ENCODE assay signal across 13 cellular contexts in genomic region chr15:60529332-60529731, GRCh38.
"Had no signal": no experiment of that assay in that cellular context is flagged by ENCODE, and none has a peak within 500 bp of the region (broad histone marks: within the 10 kb centered on the region; RNA-seq: fewer than 3 reads in every experiment).

No MANE protein-coding gene starts in this region.

- H3K27ac ChIP-seq: ascending aorta, gastroesophageal sphincter, left ventricle myocardium inferior, thoracic aorta had no signal

- H3K27me3 ChIP-seq: ascending aorta, gastroesophageal sphincter had no signal

- H3K27ac Mint-ChIP-seq: activated B cell treated with CpG ODN at 0.5 μM for 24 hours; activated CD4-positive, alpha-beta T cell treated with anti-CD3 and anti-CD28 coated beads, Interleukin-2, amount 10 ng/mL, durations not matched to agents 24 days and 14 days had no signal

- H3K27me3 Mint-ChIP-seq: activated B cell treated with CpG ODN at 0.5 μM for 24 hours; activated CD4-positive, alpha-beta T cell treated with anti-CD3 and anti-CD28 coated beads, Interleukin-2, amount 10 ng/mL, durations not matched to agents 24 days and 14 days; memory B cell; stimulated activated naive CD8-positive, alpha-beta T cell treated with anti-CD3 and anti-CD28 coated beads, Interleukin-15, amount 100 ng/mL, for 72 hours had no signal

- ATAC-seq: gastroesophageal sphincter had no signal

- H3K4me3 Mint-ChIP-seq: activated B cell treated with CpG ODN at 0.5 μM for 24 hours; activated CD4-positive, alpha-beta T cell treated with anti-CD3 and anti-CD28 coated beads, Interleukin-2, amount 10 ng/mL, durations not matched to agents 24 days and 14 days; memory B cell; stimulated activated naive CD8-positive, alpha-beta T cell treated with anti-CD3 and anti-CD28 coated beads, Interleukin-15, amount 100 ng/mL, for 72 hours had no signal

- DNase-seq: activated B cell treated with CpG ODN at 0.5 μM for 24 hours; activated CD4-positive, alpha-beta T cell treated with anti-CD3 and anti-CD28 coated beads, Interleukin-2, amount 10 ng/mL, durations not matched to agents 24 days and 14 days; activated gamma-delta T cell; activated T-cell treated with anti-CD3 and anti-CD28 coated beads for 4 hours; kidney; left ventricle myocardium inferior; stimulated activated CD4-positive, alpha-beta T cell treated with anti-CD3 and anti-CD28 coated beads, Interleukin-4, amount 100 ng/mL, for 1 hour; stimulated activated CD8-positive, alpha-beta memory T cell treated with anti-CD3 and anti-CD28 coated beads, Interleukin-4, amount 100 ng/mL, for 48 hours; stimulated activated naive CD8-positive, alpha-beta T cell treated with anti-CD3 and anti-CD28 coated beads, Interleukin-15, amount 100 ng/mL, for 72 hours had no signal

- H3K4me1 ChIP-seq: ascending aorta had no signal

- H3K9me3 Mint-ChIP-seq: activated B cell treated with CpG ODN at 0.5 μM for 24 hours; activated CD4-positive, alpha-beta T cell treated with anti-CD3 and anti-CD28 coated beads, Interleukin-2, amount 10 ng/mL, durations not matched to agents 24 days and 14 days; memory B cell; stimulated activated naive CD8-positive, alpha-beta T cell treated with anti-CD3 and anti-CD28 coated beads, Interleukin-15, amount 100 ng/mL, for 72 hours had no signal

- H3K9me3 ChIP-seq: ascending aorta, gastroesophageal sphincter, left ventricle myocardium inferior, thoracic aorta had no signal

- H3K36me3 ChIP-seq: ascending aorta, thoracic aorta had no signal

- H3K4me3 ChIP-seq: ascending aorta, gastroesophageal sphincter, left ventricle myocardium inferior, thoracic aorta had no signal
